16 cellular contexts compared by ENCODE assay signal in genomic region chr16:88530051-88530857, GRCh38.
"Had no signal": no experiment of that assay in that cellular context is flagged by ENCODE, and none has a peak within 500 bp of the region (broad histone marks: within the 10 kb centered on the region; RNA-seq: fewer than 3 reads in every experiment).

No MANE protein-coding gene starts in this region.

- H3K27ac ChIP-seq: ascending aorta, coronary artery, gastroesophageal sphincter, suprapubic skin, upper lobe of left lung had no signal

- DNase-seq: activated CD4-positive, alpha-beta T cell treated with anti-CD3 and anti-CD28 coated beads, Interleukin-2, amount 10 ng/mL, durations not matched to agents 7 days and 5 days; activated effector memory CD4-positive, alpha-beta T cell treated with anti-CD3 and anti-CD28 coated beads, Interleukin-2, amount 50 U/mL, for 16 hours; activated naive CD8-positive, alpha-beta T cell treated with anti-CD3 and anti-CD28 coated beads, Interleukin-2, amount 10 ng/mL, durations not matched to agents 7 days and 5 days; activated T-cell treated with anti-CD3 and anti-CD28 coated beads, Interleukin-2, amount 50 U/mL, for 24 hours; effector CD4-positive, alpha-beta T cell; naive B cell; occipital lobe; stimulated activated CD4-positive, alpha-beta T cell treated with anti-CD3 and anti-CD28 coated beads, Interleukin-2, amount 100 ng/mL, for 48 hours; stimulated activated naive CD8-positive, alpha-beta T cell treated with anti-CD3 and anti-CD28 coated beads, Interleukin-15, Interleukin-2, amounts not matched to agents 100 U/mL and 50 U/mL, for 24 hours; T-helper 9 cell had no signal

- H3K4me3 Mint-ChIP-seq: activated CD4-positive, alpha-beta T cell treated with anti-CD3 and anti-CD28 coated beads, Interleukin-2, amount 10 ng/mL, durations not matched to agents 7 days and 5 days; activated naive CD8-positive, alpha-beta T cell treated with anti-CD3 and anti-CD28 coated beads, Interleukin-2, amount 10 ng/mL, durations not matched to agents 7 days and 5 days; activated T-cell treated with anti-CD3 and anti-CD28 coated beads, Interleukin-2, amount 50 U/mL, for 24 hours had no signal

- H3K27ac Mint-ChIP-seq: activated CD4-positive, alpha-beta T cell treated with anti-CD3 and anti-CD28 coated beads, Interleukin-2, amount 10 ng/mL, durations not matched to agents 7 days and 5 days; activated naive CD8-positive, alpha-beta T cell treated with anti-CD3 and anti-CD28 coated beads, Interleukin-2, amount 10 ng/mL, durations not matched to agents 7 days and 5 days; activated T-cell treated with anti-CD3 and anti-CD28 coated beads, Interleukin-2, amount 50 U/mL, for 24 hours had no signal

- H3K36me3 ChIP-seq: ascending aorta, suprapubic skin, upper lobe of left lung had no signal

- ATAC-seq: gastroesophageal sphincter; stimulated activated naive CD8-positive, alpha-beta T cell treated with anti-CD3 and anti-CD28 coated beads, Interleukin-15, Interleukin-2, amounts not matched to agents 100 U/mL and 50 U/mL, for 24 hours had no signal

- H3K36me3 Mint-ChIP-seq: activated naive CD8-positive, alpha-beta T cell treated with anti-CD3 and anti-CD28 coated beads, Interleukin-2, amount 10 ng/mL, durations not matched to agents 7 days and 5 days; naive B cell had no signal

- H3K27me3 ChIP-seq: ascending aorta, suprapubic skin, upper lobe of left lung had no signal

- H3K9me3 Mint-ChIP-seq: activated CD4-positive, alpha-beta T cell treated with anti-CD3 and anti-CD28 coated beads, Interleukin-2, amount 10 ng/mL, durations not matched to agents 7 days and 5 days; activated naive CD8-positive, alpha-beta T cell treated with anti-CD3 and anti-CD28 coated beads, Interleukin-2, amount 10 ng/mL, durations not matched to agents 7 days and 5 days; activated T-cell treated with anti-CD3 and anti-CD28 coated beads, Interleukin-2, amount 50 U/mL, for 24 hours; naive B cell had no signal

- H3K4me3 ChIP-seq: ascending aorta, coronary artery, gastroesophageal sphincter, lung, suprapubic skin, upper lobe of left lung had no signal

- H3K27me3 Mint-ChIP-seq: activated CD4-positive, alpha-beta T cell treated with anti-CD3 and anti-CD28 coated beads, Interleukin-2, amount 10 ng/mL, durations not matched to agents 7 days and 5 days; activated naive CD8-positive, alpha-beta T cell treated with anti-CD3 and anti-CD28 coated beads, Interleukin-2, amount 10 ng/mL, durations not matched to agents 7 days and 5 days; activated T-cell treated with anti-CD3 and anti-CD28 coated beads, Interleukin-2, amount 50 U/mL, for 24 hours; naive B cell had no signal

- H3K9me3 ChIP-seq: ascending aorta, gastroesophageal sphincter, suprapubic skin, upper lobe of left lung had no signal
